23 cellular contexts compared by ENCODE assay signal in genomic region chr4:134174271-134174670, GRCh38. TPM values are rescaled to one million over a fixed set of nuclear protein-coding genes. Genes with fewer than 3 reads are reported as not detected.
"Had no signal": no experiment of that assay in that cellular context is flagged by ENCODE, and none has a peak within 500 bp of the region (broad histone marks: within the 10 kb centered on the region; RNA-seq: fewer than 3 reads in every experiment).

No MANE protein-coding gene starts in this region.

- FAIRE-seq: endothelial cell of umbilical vein, keratinocyte had no signal

- H3K4me2 ChIP-seq: hepatocyte had no signal

- H3K9me3 ChIP-seq: mucosa of descending colon had no signal

- H3K36me3 ChIP-seq: esophagus squamous epithelium, gastroesophageal sphincter, heart left ventricle, left lung, lower lobe of right lung had no signal

- DNase-seq: dermis blood vessel endothelial cell; dorsolateral prefrontal cortex; effector CD4-positive, alpha-beta T cell; effector memory CD4-positive, alpha-beta T cell; erythroblast; esophagus squamous epithelium; foreskin fibroblast; heart left ventricle; hypothalamus; immature natural killer cell; left cardiac atrium; left lung; left ventricle myocardium superior; lower lobe of right lung; mucosa of descending colon; naive B cell had no signal

- H3K27me3 ChIP-seq: dorsolateral prefrontal cortex, esophagus squamous epithelium, gastroesophageal sphincter, heart left ventricle, hepatocyte, left lung had no signal

- ATAC-seq: esophagus mucosa, gastroesophageal sphincter, heart left ventricle, left cardiac atrium, left lung, left ventricle myocardium superior, lower lobe of right lung, mucosa of descending colon had no signal

- H3K79me2 ChIP-seq: hepatocyte had no signal

- H3K27ac ChIP-seq: coronary artery, dorsolateral prefrontal cortex, epithelial cell of prostate, esophagus squamous epithelium, gastroesophageal sphincter, heart left ventricle, hepatocyte, left lung, lower lobe of right lung had no signal

- H3K4me1 ChIP-seq: gastroesophageal sphincter, heart left ventricle, left lung, lower lobe of right lung had no signal

- H2AFZ ChIP-seq: hepatocyte had no signal

- H3K4me3 ChIP-seq: coronary artery, dorsolateral prefrontal cortex, esophagus squamous epithelium, gastroesophageal sphincter, heart left ventricle, hepatocyte, left lung, lower lobe of right lung, mucosa of descending colon had no signal

RNA-seq across cellular contexts. Expression of gene PABPC4L, which starts 27.3 kb away (rescaled TPM):
- polyA plus RNA-seq: immature natural killer cell had no signal
